8 cellular contexts compared by ENCODE assay signal in the genomic region with DNA sequence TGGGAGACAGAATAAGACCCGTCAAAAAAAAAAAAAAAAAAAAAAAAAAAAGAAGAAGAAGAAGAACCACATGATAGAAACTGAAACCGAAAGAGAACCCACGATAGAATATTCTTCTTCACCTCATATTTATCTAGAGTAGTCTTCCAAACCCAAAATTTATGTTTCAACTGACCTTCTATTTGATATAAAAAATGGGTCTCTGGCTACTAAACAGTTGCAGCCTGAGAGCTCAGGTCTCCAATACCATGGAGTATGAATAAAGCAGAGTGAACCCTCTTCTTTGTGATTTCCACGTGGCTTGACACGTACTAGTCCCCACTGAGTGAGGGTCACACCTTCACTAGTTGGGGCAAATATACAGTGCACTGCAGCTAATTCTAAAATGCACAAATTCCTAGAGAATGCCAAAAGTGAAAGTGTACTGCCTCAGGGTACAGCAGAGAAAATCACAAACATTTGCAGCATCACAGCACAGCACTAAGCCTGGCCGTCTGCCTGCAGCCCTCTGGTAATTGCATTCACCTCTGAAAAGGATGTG. TPM values are rescaled to one million over a fixed set of nuclear protein-coding genes. Genes with fewer than 3 reads are reported as not detected.
DNase-seq lines count a peak whose midpoint lies in the region; FAIRE-seq and TF ChIP-seq lines count a peak whose summit lies in the region.

No MANE protein-coding gene starts in this region.

- H2AFZ ChIP-seq in astrocyte (ENCODE audit: low read depth, low read length) = no peak overlapping the region
- H2AFZ ChIP-seq in trophoblast cell (ENCODE audit: insufficient read depth, low read length, poor library complexity) = no peak overlapping the region

- H3K79me1 ChIP-seq in trophoblast cell (ENCODE audit: low read length) = no peaks in the 10 kb centered on the region

- H2BK120ac ChIP-seq in trophoblast cell (ENCODE audit: insufficient read depth, low read length, poor library complexity) = no peak overlapping the region

- H3K9me3 Mint-ChIP-seq in astrocyte (ENCODE audit: unreplicated experiment) = peaks cover 1% of the 10 kb centered on the region

- H4K91ac ChIP-seq in trophoblast cell (ENCODE audit: low read depth, low read length) = no peak overlapping the region

- no peaks in the 10 kb centered on the region for H3K27me3 Mint-ChIP-seq in astrocyte (ENCODE audit: low read depth, unreplicated experiment)

- no peak overlapping the region for H3K23ac ChIP-seq in trophoblast cell (ENCODE audit: low read length)

- H3K27ac ChIP-seq in astrocyte (ENCODE audit: low read depth, low read length) = no peak overlapping the region
- H3K27ac ChIP-seq in trophoblast cell (ENCODE audit: low read depth, low read length) = no peak overlapping the region
- no peak overlapping the region for H3K27ac ChIP-seq in testis

- no peak overlapping the region for H3K4ac ChIP-seq in trophoblast cell (ENCODE audit: low read depth, low read length)

- no peak overlapping the region for H3K27ac Mint-ChIP-seq in astrocyte (ENCODE audit: unreplicated experiment)

- no peak overlapping the region for H4K12ac ChIP-seq in trophoblast cell (ENCODE audit: low read depth, low read length)

- no peak overlapping the region for H3K14ac ChIP-seq in trophoblast cell (ENCODE audit: low read length)

- no peaks in the 10 kb centered on the region for H3K36me3 Mint-ChIP-seq in astrocyte (ENCODE audit: low read depth, unreplicated experiment)

- TF ChIP-seq CTCF in astrocyte (IDR thresholded peaks at IDR 0.05; ENCODE audit: insufficient read depth, low read depth, low read length) (no peak), testis (IDR thresholded peaks at IDR 0.05) (no peak)

- WGBS in trophoblast cell (ENCODE audit: extremely low coverage, insufficient coverage, insufficient read length) = no CpG with 5 or more reads among the region's 6 CpGs
- WGBS in testis, 2 donors = 27 to 43% methylated on average over 6 of the region's 6 CpGs

- H3K9me3 ChIP-seq in astrocyte (ENCODE audit: insufficient read depth, low read depth, low read length) (no peaks in the 10 kb centered on the region), trophoblast cell (ENCODE audit: insufficient read depth, low read depth, low read length) (peaks cover 1% of the 10 kb centered on the region), testis (no peaks in the 10 kb centered on the region)

- H3K4me2 ChIP-seq in astrocyte (ENCODE audit: low read length) (peak overlapping the region; percentile 39), trophoblast cell (ENCODE audit: low read length) (peak overlapping the region; percentile 18)

- H3K18ac ChIP-seq in trophoblast cell (ENCODE audit: low read length) = no peak overlapping the region

- peak; percentile 1 for DNase-seq in stimulated activated CD4-positive, alpha-beta T cell treated with anti-CD3 and anti-CD28 coated beads, Interleukin-2, amount 100 ng/mL, for 4 hours (ENCODE audit: low read depth)
- DNase-seq in stimulated activated CD4-positive, alpha-beta T cell treated with anti-CD3 and anti-CD28 coated beads, Interleukin-2, amount 100 ng/mL, for 48 hours = no peak
- peak; percentile 43 for DNase-seq in Jurkat, Clone E6-1 (ENCODE audit: low read depth, low spot score)
- no peak for DNase-seq in astrocyte (ENCODE audit: low read depth)
- peak; percentile 48 to 75 for DNase-seq in trophoblast cell
- no peak for DNase-seq in NCI-H2107 treated with DMSO at 0.1 percent for 48 hours (lab: John Stamatoyannopoulos, UW; ENCODE audit: unreplicated experiment)
- DNase-seq in testis = no peak
- DNase-seq in HK-2 (ENCODE audit: unreplicated experiment) = no peak

- no peak overlapping the region for H2AK5ac ChIP-seq in trophoblast cell (ENCODE audit: low read length)

- no peaks in the 10 kb centered on the region for H3K27me3 ChIP-seq in astrocyte (ENCODE audit: insufficient read depth, low read length)
- H3K27me3 ChIP-seq in trophoblast cell (ENCODE audit: insufficient read depth, low read length) = no peaks in the 10 kb centered on the region
- H3K27me3 ChIP-seq in testis = no peaks in the 10 kb centered on the region

- H3K4me1 ChIP-seq in astrocyte (ENCODE audit: insufficient read depth, low read length) (no peaks in the 10 kb centered on the region), trophoblast cell (ENCODE audit: control insufficient read depth in 1 of 2, insufficient read depth in 2 of 2, low read length in 2 of 2) (no peaks in the 10 kb centered on the region), testis (no peaks in the 10 kb centered on the region)

- H3K4me3 Mint-ChIP-seq in astrocyte (ENCODE audit: unreplicated experiment) = no peak overlapping the region

- FAIRE-seq in astrocyte (lab: Jason Lieb, UNC) = no peak

- no peak overlapping the region for H2BK12ac ChIP-seq in trophoblast cell (ENCODE audit: low read length)

- H3K79me2 ChIP-seq in astrocyte (ENCODE audit: insufficient read depth, low read length) (no peaks in the 10 kb centered on the region), trophoblast cell (ENCODE audit: control insufficient read depth, insufficient read depth, low read length, poor library complexity) (no peaks in the 10 kb centered on the region)

- intact Hi-C loops in testis (cut with DNase I; ENCODE audit: low total_unique reads) = no loop called here

- TF ChIP-seq POLR2A in testis (IDR thresholded peaks at IDR 0.05) = no peak

- peak overlapping the region; percentile 39 for H3K4me3 ChIP-seq in Jurkat, Clone E6-1 (ENCODE audit: low read length)
- no peak overlapping the region for H3K4me3 ChIP-seq in astrocyte (ENCODE audit: insufficient read depth, low read depth, low read length)
- H3K4me3 ChIP-seq in trophoblast cell (ENCODE audit: low read depth, low read length) = no peak overlapping the region
- H3K4me3 ChIP-seq in testis = peak overlapping the region in 1 of 2 donors; percentile 1

- H3K9ac ChIP-seq in astrocyte (ENCODE audit: low read length) = no peak overlapping the region
- H3K9ac ChIP-seq in trophoblast cell (ENCODE audit: low read length) = no peak overlapping the region

- H2BK5ac ChIP-seq in trophoblast cell (ENCODE audit: low read depth, low read length, poor library complexity) = no peak overlapping the region

- H3K4me1 Mint-ChIP-seq in astrocyte (ENCODE audit: low read depth, unreplicated experiment) = no peaks in the 10 kb centered on the region

- H3K36me3 ChIP-seq in astrocyte (ENCODE audit: insufficient read depth, low read length) (no peaks in the 10 kb centered on the region), trophoblast cell (ENCODE audit: control insufficient read depth in 1 of 2, insufficient read depth in 2 of 2, low read length in 2 of 2) (no peaks in the 10 kb centered on the region), testis (ENCODE audit: low read depth, missing control alignments) (no peaks in the 10 kb centered on the region)

- H4K20me1 ChIP-seq in astrocyte (ENCODE audit: insufficient read depth, low read length) = no peaks in the 10 kb centered on the region

- H4K8ac ChIP-seq in trophoblast cell (ENCODE audit: low read depth, low read length) = no peak overlapping the region

RNA-seq across cellular contexts. Expression of gene RFC3, which starts 30.8 kb away (rescaled TPM):
- polyA plus RNA-seq in Jurkat, Clone E6-1 (2012; ENCODE audit: insufficient read depth, insufficient read length) = 71.3 TPM
- total RNA-seq in astrocyte (5.4 and 8.2 TPM in 2 replicates), testis (10 to 100 TPM; 35.1 to 42.2 TPM)
- 18.5 and 18.8 TPM in 2 replicates for polyA plus RNA-seq in trophoblast cell (2013)
- polyA plus RNA-seq in testis (ENCODE audit: insufficient read depth, low read depth, low replicate concordance) = 20.2 TPM

Comparison
In these comparisons a context has a peak if more than half of its experiments do, and no peak if none do; other contexts are left out.
1. DNase-seq: peak in stimulated activated CD4-positive, alpha-beta T cell treated with anti-CD3 and anti-CD28 coated beads, Interleukin-2, amount 100 ng/mL, for 4 hours (single experiment), Jurkat, Clone E6-1 (single experiment) and trophoblast cell (2 of 2); none in stimulated activated CD4-positive, alpha-beta T cell treated with anti-CD3 and anti-CD28 coated beads, Interleukin-2, amount 100 ng/mL, for 48 hours (0 of 2), astrocyte (single experiment), NCI-H2107 treated with DMSO at 0.1 percent for 48 hours (single experiment), testis (single experiment) and HK-2 (single experiment).